14 cellular contexts compared by ENCODE assay signal in the genomic region with DNA sequence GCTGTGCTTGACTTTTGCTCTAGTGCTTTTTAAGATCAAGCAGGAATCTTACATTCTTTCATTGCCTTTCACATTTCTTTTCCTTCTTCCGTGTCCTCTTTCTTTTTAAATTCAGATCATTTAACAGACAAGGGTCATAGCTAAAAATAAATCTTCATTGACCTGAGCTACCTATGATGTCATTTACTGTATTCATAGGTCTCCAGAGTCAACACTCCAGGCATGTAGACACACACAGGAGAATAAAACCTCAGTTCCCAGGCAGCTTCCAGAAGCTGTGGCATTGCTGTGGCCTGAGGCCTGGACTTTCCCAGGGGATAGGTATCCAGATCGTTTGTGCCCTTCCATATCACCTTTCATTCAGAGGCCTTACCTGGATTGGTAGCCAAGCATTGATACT. TPM values are rescaled to one million over a fixed set of nuclear protein-coding genes. Genes with fewer than 3 reads are reported as not detected.
A peak's percentile ranks its signal among the peaks of the same experiment; 100 is the strongest.
DNase-seq lines count a peak whose midpoint lies in the region; ATAC-seq and TF ChIP-seq lines count a peak whose summit lies in the region.
"Had no signal": no experiment of that assay in that cellular context is flagged by ENCODE, and none has a peak within 500 bp of the region (broad histone marks: within the 10 kb centered on the region; RNA-seq: fewer than 3 reads in every experiment).

No MANE protein-coding gene starts in this region.

- no TSS peak for BruUV-seq in PC-9 (replicated peaks; lab: Mats Ljungman, UMichigan)

- ATAC-seq in left lung, result peak; percentile 79

- no peaks in the 10 kb centered on the region for H4K20me1 ChIP-seq in PC-9 (ENCODE audit: insufficient read depth)

- H3K36me3 ChIP-seq in ACC112 (ENCODE audit: insufficient read depth, low read length), result no peaks in the 10 kb centered on the region
- no peaks in the 10 kb centered on the region for H3K36me3 ChIP-seq in left lung
- H3K36me3 ChIP-seq in PC-9 (ENCODE audit: low read depth), result no peaks in the 10 kb centered on the region
- H3K36me3 ChIP-seq in HAP-1 (replicated peaks), result no peaks in the 10 kb centered on the region
- H3K36me3 ChIP-seq: suprapubic skin had no signal

- H2AFZ ChIP-seq in ACC112 (ENCODE audit: low read length, unreplicated experiment), result no peak overlapping the region
- no peak overlapping the region for H2AFZ ChIP-seq in PC-9

- H3K4me1 ChIP-seq in ACC112 (ENCODE audit: control insufficient read depth, insufficient read depth, low read length, unreplicated experiment), result peaks cover 36% of the 10 kb centered on the region
- peaks cover 7 to 14% of the 10 kb centered on the region in 2 donors for H3K4me1 ChIP-seq in left lung
- peaks cover 4% of the 10 kb centered on the region; the same call in 1 of the 2 replicates for H3K4me1 ChIP-seq in PC-9 (replicated peaks; ENCODE audit: insufficient read depth)
- H3K4me1 ChIP-seq in HAP-1, result no peaks in the 10 kb centered on the region

- CTCF ChIA-PET in PC-9 (lab: Charles Lee), result no interaction called here

- H3K27me3 ChIP-seq in ACC112 (ENCODE audit: insufficient read depth, low read length) (no peaks in the 10 kb centered on the region), left lung (no peaks in the 10 kb centered on the region), PC-9 (ENCODE audit: insufficient read depth, low read depth) (no peaks in the 10 kb centered on the region), HAP-1 (ENCODE audit: low read depth) (no peaks in the 10 kb centered on the region)
- H3K27me3 ChIP-seq: suprapubic skin had no signal

- 0 out of 2 replicates have a peak overlapping the region, but pooled peaks have one; percentile 16 for H3K27ac ChIP-seq in ACC112 (ENCODE audit: low read depth, low read length)
- H3K27ac ChIP-seq in left lung, result peak overlapping the region; percentile 45 to 80
- H3K27ac ChIP-seq in PC-9, result no peak overlapping the region
- H3K27ac ChIP-seq: suprapubic skin had no signal

- no peaks in the 10 kb centered on the region for H3K9me2 ChIP-seq in PC-9 (ENCODE audit: insufficient read depth)

- intact Hi-C loops in left lung (cut with DNase I) (no loop called here), PC-9 (cut with micrococcal nuclease; ENCODE audit: unreplicated experiment) (no loop called here)

- POLR2A ChIA-PET in PC-9 (lab: Charles Lee; ENCODE audit: unreplicated experiment), result interaction anchor here (0.6 kb wide), 2 partner anchors 12 to 122 kb away, joined by 3 to 17 read pairs; no protein-coding TSS in a partner anchor

- no peak overlapping the region for H3K4me2 ChIP-seq in PC-9

- no peak for TF ChIP-seq CTCF in astrocyte of the spinal cord (IDR thresholded peaks at IDR 0.05; ENCODE audit: low read depth, low read length)
- TF ChIP-seq CTCF in left lung (IDR thresholded peaks at IDR 0.05), result no peak
- no peak for TF ChIP-seq CTCF in PC-9 (conservative IDR thresholded peaks at IDR 0.05)
- TF ChIP-seq CTCF in GM13977 (IDR thresholded peaks at IDR 0.05; ENCODE audit: extremely low read depth, insufficient read depth, missing control alignments), result no peak

- H3K4me3 ChIP-seq in ACC112 (ENCODE audit: low read depth, low read length) (no peak overlapping the region), astrocyte of the spinal cord (ENCODE audit: low read depth, low read length) (no peak overlapping the region), left lung (no peak overlapping the region), PC-9 (no peak overlapping the region), HAP-1 (no peak overlapping the region)
- H3K4me3 ChIP-seq: suprapubic skin had no signal

- in situ Hi-C loops in astrocyte of the spinal cord (cut with HindIII; ENCODE audit: low sequenced_read_pairs), result no loop called here
- in situ Hi-C loops in GM13977 (cut with MboI; ENCODE audit: low pct_unique_long_range_greater_than_20kb, low sequenced_read_pairs, unreplicated experiment), result no loop called here
- in situ Hi-C loops in HAP-1 (cut with MboI; ENCODE audit: low sequenced_read_pairs), result no loop called here

- no peaks in the 10 kb centered on the region for H3F3A ChIP-seq in PC-9 (ENCODE audit: insufficient read depth, low read depth)

- H3K9me3 ChIP-seq in left lung (no peaks in the 10 kb centered on the region), PC-9 (ENCODE audit: insufficient read depth, low read depth) (no peaks in the 10 kb centered on the region; the same call in 1 of the 2 replicates), HAP-1 (no peaks in the 10 kb centered on the region)
- H3K9me3 ChIP-seq: suprapubic skin had no signal

- no peaks in the 10 kb centered on the region for H3K79me2 ChIP-seq in ACC112 (ENCODE audit: control insufficient read depth, insufficient read depth, low read length, unreplicated experiment)
- H3K79me2 ChIP-seq in PC-9 (ENCODE audit: low read depth), result no peaks in the 10 kb centered on the region

- peak; percentile 55 for DNase-seq in LHCN-M2 (ENCODE audit: low read depth)
- DNase-seq in astrocyte of the spinal cord (ENCODE audit: low read depth, low spot score), result peak; percentile 74
- no peak for DNase-seq in left lung
- no peak for DNase-seq in PC-9
- no peak for DNase-seq in GM13977 (ENCODE audit: low spot score)
- DNase-seq in HAP-1 (ENCODE audit: low spot score in 2 of 2), result no peak
- no peak for DNase-seq in activated gamma-delta T cell treated with Interleukin-2 at 50 U/mL for 16 hours
- DNase-seq: activated T-cell treated with anti-CD3 and anti-CD28 coated beads, Interleukin-2, amount 50 U/mL, for 48 hours; caudate nucleus; GDM1; NCI-H1694 treated with DMSO at 0.1 percent for 48 hours; posterior cingulate gyrus had no signal

RNA-seq across cellular contexts. Expression of gene ENAH, which starts 38.5 kb away (rescaled TPM):
- total RNA-seq in LHCN-M2 (2014; rRNA removed) (82.4 and 91.8 TPM in 2 replicates), left lung (100 to 1,000 TPM; 106 to 142 TPM), PC-9 (2021) (118 and 167 TPM in 2 replicates)
- polyA plus RNA-seq in LHCN-M2 (2012), result 58.3 TPM

Comparison
In these comparisons a context has a peak if more than half of its experiments do, and no peak if none do; other contexts are left out.
1. DNase-seq: peak in LHCN-M2 (single experiment) and astrocyte of the spinal cord (single experiment); none in left lung (0 of 2), PC-9 (0 of 2), GM13977 (single experiment), HAP-1 (0 of 2) and activated gamma-delta T cell treated with Interleukin-2 at 50 U/mL for 16 hours (single experiment).